In the genomic region with DNA sequence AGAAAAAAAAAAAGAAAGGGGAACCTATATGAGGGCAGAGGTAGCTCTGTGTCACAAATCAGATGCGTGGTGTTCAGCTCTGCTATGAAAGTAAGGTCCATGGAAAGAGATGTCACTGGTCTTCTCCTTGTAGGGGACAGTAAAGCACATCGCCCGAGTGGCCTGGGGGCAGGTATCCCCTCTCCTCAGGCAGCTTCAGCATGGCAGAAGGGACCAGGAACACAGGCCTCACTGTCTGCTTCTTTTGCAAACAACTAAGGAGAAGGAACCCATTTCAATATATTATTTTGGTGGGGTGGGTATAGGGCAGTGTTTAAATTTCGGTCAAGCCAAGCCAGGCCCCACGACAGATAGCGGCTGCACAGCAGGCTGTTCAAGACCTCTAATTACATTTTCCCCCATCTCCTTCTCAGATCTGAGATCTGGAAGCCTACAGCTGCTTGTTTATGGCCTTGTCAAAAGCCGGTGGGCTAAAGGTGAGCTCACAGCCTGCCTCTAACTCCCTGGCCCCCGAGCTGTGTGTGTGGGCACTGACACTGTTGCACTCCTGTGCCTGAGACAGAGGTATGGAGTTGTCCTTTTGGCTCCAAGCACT, we compare ENCODE assay signal across 35 cellular contexts.
"Had no signal": no experiment of that assay in that cellular context is flagged by ENCODE, and none has a peak within 500 bp of the region (broad histone marks: within the 10 kb centered on the region; RNA-seq: fewer than 3 reads in every experiment).

No MANE protein-coding gene starts in this region.

- H3K9me3 Mint-ChIP-seq: activated B cell treated with CpG ODN at 0.5 μM for 24 hours; activated CD4-positive, alpha-beta memory T cell treated with anti-CD3 and anti-CD28 coated beads, Interleukin-2, amount 10 ng/mL, durations not matched to agents 7 days and 5 days; activated naive CD4-positive, alpha-beta T cell treated with anti-CD3 and anti-CD28 coated beads, Interleukin-2, amount 10 ng/mL, durations not matched to agents 7 days and 5 days; activated naive CD8-positive, alpha-beta T cell treated with anti-CD3 and anti-CD28 coated beads, Interleukin-2, amount 50 U/mL, for 24 hours had no signal

- ATAC-seq: activated CD8-positive, alpha-beta memory T cell treated with anti-CD3 and anti-CD28 coated beads, Interleukin-2, amount 10 ng/mL, durations not matched to agents 7 days and 5 days; activated naive CD8-positive, alpha-beta T cell treated with anti-CD3 and anti-CD28 coated beads, Interleukin-2, amount 50 U/mL, for 24 hours; Panc1 had no signal

- H3K4me3 ChIP-seq: MG63, SJCRH30 had no signal

- H3K27me3 ChIP-seq: MG63, SJCRH30 had no signal

- H3K36me3 Mint-ChIP-seq: activated CD8-positive, alpha-beta memory T cell treated with anti-CD3 and anti-CD28 coated beads, Interleukin-2, amount 10 ng/mL, durations not matched to agents 7 days and 5 days; activated naive CD4-positive, alpha-beta T cell treated with anti-CD3 and anti-CD28 coated beads, Interleukin-2, amount 10 ng/mL, durations not matched to agents 7 days and 5 days; activated naive CD8-positive, alpha-beta T cell had no signal

- H3K4me3 Mint-ChIP-seq: activated B cell treated with CpG ODN at 0.5 μM for 24 hours; activated CD4-positive, alpha-beta memory T cell treated with anti-CD3 and anti-CD28 coated beads, Interleukin-2, amount 10 ng/mL, durations not matched to agents 7 days and 5 days; activated CD8-positive, alpha-beta memory T cell treated with anti-CD3 and anti-CD28 coated beads, Interleukin-2, amount 10 ng/mL, durations not matched to agents 7 days and 5 days; activated naive CD4-positive, alpha-beta T cell treated with anti-CD3 and anti-CD28 coated beads, Interleukin-2, amount 10 ng/mL, durations not matched to agents 7 days and 5 days; activated naive CD8-positive, alpha-beta T cell; activated naive CD8-positive, alpha-beta T cell treated with anti-CD3 and anti-CD28 coated beads, Interleukin-2, amount 50 U/mL, for 24 hours had no signal

- H3K27ac ChIP-seq: brain microvascular endothelial cell, SJCRH30, VCaP had no signal

- H3K9me3 ChIP-seq: MG63, SJCRH30 had no signal

- H3K27ac Mint-ChIP-seq: activated B cell treated with CpG ODN at 0.5 μM for 24 hours; activated CD4-positive, alpha-beta memory T cell treated with anti-CD3 and anti-CD28 coated beads, Interleukin-2, amount 10 ng/mL, durations not matched to agents 7 days and 5 days; activated CD8-positive, alpha-beta memory T cell treated with anti-CD3 and anti-CD28 coated beads, Interleukin-2, amount 10 ng/mL, durations not matched to agents 7 days and 5 days; activated naive CD4-positive, alpha-beta T cell treated with anti-CD3 and anti-CD28 coated beads, Interleukin-2, amount 10 ng/mL, durations not matched to agents 7 days and 5 days; activated naive CD8-positive, alpha-beta T cell; activated naive CD8-positive, alpha-beta T cell treated with anti-CD3 and anti-CD28 coated beads, Interleukin-2, amount 50 U/mL, for 24 hours had no signal

- H3K4me1 ChIP-seq: SJCRH30 had no signal

- DNase-seq: activated B cell treated with CpG ODN at 0.5 μM for 24 hours; activated CD4-positive, alpha-beta memory T cell treated with anti-CD3 and anti-CD28 coated beads, Interleukin-2, amount 10 ng/mL, durations not matched to agents 7 days and 5 days; activated CD4-positive, alpha-beta T cell treated with anti-CD3 and anti-CD28 coated beads for 4 hours; activated CD4-positive, alpha-beta T cell treated with anti-CD3 and anti-CD28 coated beads, Interleukin-2, amount 50 U/mL, for 1 hour; activated CD4-positive, CD25-positive, alpha-beta regulatory T cell treated with anti-CD3 and anti-CD28 coated beads, Interleukin-2, amount 50 U/mL, for 72 hours; activated CD8-positive, alpha-beta memory T cell treated with anti-CD3 and anti-CD28 coated beads for 24 hours; activated CD8-positive, alpha-beta memory T cell treated with anti-CD3 and anti-CD28 coated beads, Interleukin-2, amount 10 ng/mL, durations not matched to agents 7 days and 5 days; activated CD8-positive, alpha-beta memory T cell treated with anti-CD3 and anti-CD28 coated beads, Interleukin-2, amount 50 U/mL, for 48 hours; activated effector memory CD4-positive, alpha-beta T cell treated with Interleukin-2 at 50 U/mL for 16 hours; activated naive CD4-positive, alpha-beta T cell treated with anti-CD3 and anti-CD28 coated beads, Interleukin-2, amount 10 ng/mL, durations not matched to agents 7 days and 5 days; activated naive CD8-positive, alpha-beta T cell treated with anti-CD3 and anti-CD28 coated beads, Interleukin-2, amount 50 U/mL, for 24 hours; activated T-cell treated with anti-CD3 and anti-CD28 coated beads, Interleukin-2, amount 50 U/mL, for 48 hours; aorta; brain microvascular endothelial cell; central memory CD4-positive, alpha-beta T cell; Kasumi-1; KBM-7; MG63; MV-4-11; NCI-H1092; NCI-H1417 treated with DMSO at 0.1 percent for 48 hours; NCI-H187 treated with DMSO at 0.1 percent for 48 hours; NCI-H2081 treated with DMSO at 0.1 percent for 48 hours; NCI-H226; NCI-H446 treated with DMSO at 0.1 percent for 48 hours; NCI-H524; SHP77; SJCRH30; SW 1271; T-helper 1 cell; T-helper 2 cell; T-helper 9 cell had no signal

- H3K36me3 ChIP-seq: brain microvascular endothelial cell, MG63, SJCRH30 had no signal

- H3K4me1 Mint-ChIP-seq: activated B cell treated with CpG ODN at 0.5 μM for 24 hours; activated CD8-positive, alpha-beta memory T cell treated with anti-CD3 and anti-CD28 coated beads, Interleukin-2, amount 10 ng/mL, durations not matched to agents 7 days and 5 days had no signal
